In genomic region chr6:12635375-12635774, GRCh38 we compare ENCODE assay signal across 22 cellular contexts.
"Had no signal": no experiment of that assay in that cellular context is flagged by ENCODE, and none has a peak within 500 bp of the region (broad histone marks: within the 10 kb centered on the region; RNA-seq: fewer than 3 reads in every experiment).

No MANE protein-coding gene starts in this region.

- H3K4me2 ChIP-seq: KMS-11 had no signal

- H3K36me3 ChIP-seq: SJSA1 had no signal

- DNase-seq: Kasumi-1; MM.1S; NCI-H1092 treated with DMSO at 0.1 percent for 48 hours; NCI-H1436; NCI-H187; NCI-H2029; NCI-H2081 treated with DMSO at 0.1 percent for 48 hours; NCI-H2171; NCI-H446; NCI-H510A; NCI-H524 treated with DMSO at 0.1 percent for 48 hours; NCI-H69; NCI-H774; NK-92 treated with Interleukin-12 subunit alpha and Interleukin-12 subunit beta, amount 100 ng/mL, for 24 hours; PC-3; SIG-M5 had no signal

- H3K9me3 ChIP-seq: SJSA1 had no signal

- H3K27ac ChIP-seq: KMS-11, RWPE1, SJSA1, SK-N-MC had no signal

- H3K4me3 ChIP-seq: K562, SJSA1, SK-N-MC had no signal

- ATAC-seq: K562, Panc1, PC-3 had no signal

- H3K9ac ChIP-seq: KMS-11 had no signal
